1 cellular context compared by ENCODE assay signal in genomic region chr12:109109756-109110350, GRCh38.
TF ChIP-seq lines count a peak whose summit lies in the region.

No MANE protein-coding gene starts in this region.

TF ChIP-seq in HepG2, 621 proteins besides CTCF, POLR2A, EP300 and RAD21:
- TF ChIP-seq ZNF136 (CRISPR knock-in tag; IDR thresholded peaks at IDR 0.05; ENCODE audit: low read depth) (no peak), ZNF883 (CRISPR knock-in tag; IDR thresholded peaks at IDR 0.05; ENCODE audit: not compliant biosample characterization) (no peak), NR3C1 (CRISPR knock-in tag; IDR thresholded peaks at IDR 0.05) (no peak), MXD3 (CRISPR knock-in tag; IDR thresholded peaks at IDR 0.05) (no peak), ZNF839 (CRISPR knock-in tag; IDR thresholded peaks at IDR 0.05; ENCODE audit: borderline replicate concordance) (no peak), XRCC5 (optimal IDR thresholded peaks at IDR 0.05; ENCODE audit: low read length) (no peak), ERF (CRISPR knock-in tag; IDR thresholded peaks at IDR 0.05) (no peak), MEF2D (CRISPR knock-in tag; IDR thresholded peaks at IDR 0.05) (no peak), TAF15 (IDR thresholded peaks at IDR 0.05; ENCODE audit: low read depth, low read length, poor library complexity, severe bottlenecking) (no peak), POLR2AphosphoS5 (IDR thresholded peaks at IDR 0.05; ENCODE audit: low read depth, low read length) (no peak), ZNF326 (CRISPR knock-in tag; IDR thresholded peaks at IDR 0.05; ENCODE audit: borderline replicate concordance) (no peak), NFIB (CRISPR knock-in tag; IDR thresholded peaks at IDR 0.05; ENCODE audit: borderline replicate concordance) (no peak), PTBP1 (IDR thresholded peaks at IDR 0.05; ENCODE audit: low read depth, low read length, poor library complexity, severe bottlenecking) (no peak), SNAI1 (CRISPR knock-in tag; IDR thresholded peaks at IDR 0.05; ENCODE audit: borderline replicate concordance) (no peak), LCORL (IDR thresholded peaks at IDR 0.05) (no peak), LCORL (CRISPR knock-in tag; IDR thresholded peaks at IDR 0.05) (no peak), ZNF329 (CRISPR knock-in tag; IDR thresholded peaks at IDR 0.05; ENCODE audit: low read depth) (no peak), TFE3 (CRISPR knock-in tag; IDR thresholded peaks at IDR 0.05) (no peak)
- TF ChIP-seq, protein P1, sequence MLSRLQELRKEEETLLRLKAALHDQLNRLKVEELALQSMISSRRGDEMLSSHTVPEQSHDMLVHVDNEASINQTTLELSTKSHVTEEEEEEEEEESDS (CRISPR knock-in tag; IDR thresholded peaks at IDR 0.05; ENCODE audit: borderline replicate concordance): no peak
TF ChIP-seq in HepG2: peak in this region for 0.
